Comparison of ENCODE assay signal across 26 cellular contexts in the genomic region with DNA sequence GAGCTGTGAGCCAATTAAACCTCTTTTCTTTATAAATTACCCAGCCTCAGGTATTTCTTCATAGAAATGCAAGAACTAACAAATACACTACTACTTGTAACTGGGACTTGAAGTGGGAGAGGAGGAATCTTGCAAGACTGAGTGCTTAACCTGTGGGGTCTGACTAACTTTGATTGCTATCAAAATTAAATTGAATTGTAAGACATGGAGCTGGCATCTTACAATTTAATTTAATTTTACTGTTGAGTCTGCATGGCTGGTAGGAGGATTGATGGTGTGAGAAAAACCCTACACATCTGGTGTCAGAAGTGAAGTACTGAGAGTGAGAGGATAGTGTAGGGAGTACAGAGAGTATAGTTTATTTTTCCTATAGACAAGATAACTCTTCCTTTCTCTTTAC.
"Had no signal": no experiment of that assay in that cellular context is flagged by ENCODE, and none has a peak within 500 bp of the region (broad histone marks: within the 10 kb centered on the region; RNA-seq: fewer than 3 reads in every experiment).

No MANE protein-coding gene starts in this region.

- H3K27ac ChIP-seq: stomach, suprapubic skin, testis, thoracic aorta, thyroid gland, tibial artery, tibial nerve, transverse colon, upper lobe of left lung, upper lobe of right lung, uterus, vagina had no signal

- ATAC-seq: stimulated activated effector memory CD8-positive, alpha-beta T cell treated with anti-CD3 and anti-CD28 coated beads, Interleukin-12 subunit alpha, Interleukin-12 subunit beta, amount 100 ng/mL, for 72 hours; stimulated activated memory B cell treated with anti-CD40 and anti-IgM and Interleukin-4, amounts not matched to agents 10 μg/mL and 1 μg/mL and 100 μg/mL, for 72 hours; stimulated activated naive B cell treated with anti-CD40 and anti-IgM and Interleukin-4, amounts not matched to agents 10 μg/mL and 1 μg/mL and 100 μg/mL, for 72 hours; stimulated activated naive CD8-positive, alpha-beta T cell treated with anti-CD3 and anti-CD28 coated beads, Interleukin-15, amount 100 ng/mL, for 72 hours; stimulated activated naive CD8-positive, alpha-beta T cell treated with anti-CD3 and anti-CD28 coated beads, Interleukin-15, Interleukin-2, amounts not matched to agents 100 U/mL and 50 U/mL, for 24 hours; upper lobe of right lung had no signal

- H3K9me3 ChIP-seq: testis, thoracic aorta, thyroid gland, tibial artery, transverse colon, upper lobe of right lung, uterus, vagina had no signal

- H3K27me3 ChIP-seq: stomach, suprapubic skin, testis, thyroid gland, tibial artery, tibial nerve, transverse colon, upper lobe of left lung, upper lobe of right lung, uterus, vagina had no signal

- DNase-seq: stimulated activated CD4-positive, alpha-beta T cell treated with anti-CD3 and anti-CD28 coated beads, Interleukin-2, amount 100 ng/mL, for 48 hours; stimulated activated CD4-positive, alpha-beta T cell treated with anti-CD3 and anti-CD28 coated beads, Interleukin-4, amount 100 ng/mL, for 1 hour; stimulated activated CD4-positive, alpha-beta T cell treated with anti-CD3 and anti-CD28 coated beads, Interleukin-4, amount 100 ng/mL, for 24 hours; stimulated activated CD4-positive, alpha-beta T cell treated with anti-CD3 and anti-CD28 coated beads, Interleukin-4, amount 100 ng/mL, for 4 hours; stimulated activated CD8-positive, alpha-beta memory T cell treated with anti-CD3 and anti-CD28 coated beads, Interleukin-4, amount 100 ng/mL, for 48 hours; stimulated activated naive B cell treated with anti-CD40 and anti-IgM and Interleukin-4, amounts not matched to agents 10 μg/mL and 1 μg/mL and 100 μg/mL, for 72 hours; stimulated activated naive CD4-positive, alpha-beta T cell; stimulated activated naive CD4-positive, alpha-beta T cell treated with Interleukin-2 at 50 U/mL for 16 hours; stimulated activated naive CD8-positive, alpha-beta T cell treated with anti-CD3 and anti-CD28 coated beads, Interleukin-15, amount 100 ng/mL, for 72 hours; stimulated activated naive CD8-positive, alpha-beta T cell treated with anti-CD3 and anti-CD28 coated beads, Interleukin-15, Interleukin-2, amounts not matched to agents 100 U/mL and 50 U/mL, for 24 hours; stomach; substantia nigra; testis; thyroid gland; tibial artery; transverse colon; trophoblast cell; upper lobe of left lung; upper lobe of right lung; uterus had no signal

- H3K36me3 ChIP-seq: stomach, suprapubic skin, thoracic aorta, thyroid gland, tibial artery, tibial nerve, transverse colon, upper lobe of left lung, upper lobe of right lung, uterus, vagina had no signal

- H3K4me1 ChIP-seq: stomach, suprapubic skin, testis, thyroid gland, tibial artery, tibial nerve, transverse colon, upper lobe of left lung, upper lobe of right lung, uterus, vagina had no signal

- H3K4me3 ChIP-seq: stomach, suprapubic skin, testis, thoracic aorta, thyroid gland, tibial artery, tibial nerve, transverse colon, upper lobe of left lung, upper lobe of right lung, uterus, vagina had no signal
